18 cellular contexts compared by ENCODE assay signal in the genomic region with DNA sequence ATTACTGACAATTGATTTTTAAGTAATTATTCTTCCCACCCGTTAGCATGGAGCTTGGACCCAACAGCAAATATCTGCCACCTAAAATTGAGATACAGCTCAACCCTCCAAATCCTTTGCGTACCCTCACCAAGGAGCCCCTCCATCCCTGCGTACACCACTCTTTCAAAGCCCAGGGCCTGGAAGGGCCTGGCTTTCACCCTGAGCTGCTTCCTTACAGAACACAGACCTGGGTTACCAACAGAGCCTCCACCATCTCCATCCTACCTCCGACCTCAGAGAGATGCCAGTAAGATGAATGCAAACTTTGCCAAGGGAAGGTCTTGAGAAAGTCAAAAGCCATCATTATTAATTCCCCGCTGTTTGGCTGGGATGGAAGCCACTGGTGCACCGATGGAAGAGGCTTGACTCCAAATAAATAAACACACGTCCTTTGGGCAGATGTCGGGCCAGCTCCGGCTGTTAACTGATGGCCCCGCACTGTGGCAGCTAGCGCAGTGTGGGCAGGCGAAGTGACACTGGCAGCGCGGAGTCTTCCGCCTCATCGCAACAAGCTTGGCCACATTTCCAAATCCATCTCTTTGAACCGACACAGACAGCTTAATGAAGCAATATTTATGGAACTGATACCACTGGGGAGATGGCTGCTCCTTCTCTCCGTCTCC.
DNase-seq lines count a peak whose midpoint lies in the region; ATAC-seq and TF ChIP-seq lines count a peak whose summit lies in the region.
"Had no signal": no experiment of that assay in that cellular context is flagged by ENCODE, and none has a peak within 500 bp of the region (broad histone marks: within the 10 kb centered on the region; RNA-seq: fewer than 3 reads in every experiment).

No MANE protein-coding gene starts in this region.

- DNase-seq in GM13976 (ENCODE audit: low spot score) = peak; percentile 7
- peak; percentile 3 for DNase-seq in colonic mucosa
- peak; percentile 37 for DNase-seq in mesenteric fat pad (ENCODE audit: low spot score)
- peak; percentile 58 for DNase-seq in type B pancreatic cell (ENCODE audit: extremely low spot score, unreplicated experiment)
- no peak for DNase-seq in WTC11 (ENCODE audit: low spot score)
- DNase-seq in activated naive CD4-positive, alpha-beta T cell treated with anti-CD3 and anti-CD28 coated beads, Interleukin-2, amount 50 U/mL, for 16 hours = no peak
- no peak for DNase-seq in occipital lobe (lab: John Stamatoyannopoulos, UW)
- DNase-seq: Calu3; CD4-positive, alpha-beta T cell; DND-41; GF-D8; GM23248; NCI-H1417; NCI-H1930; NCI-H2171; NCI-H510A had no signal

- no peaks in the 10 kb centered on the region for H3K4me1 ChIP-seq in colonic mucosa

- POLR2A ChIA-PET in WTC11 (lab: Charles Lee) = no interaction called here

- intact Hi-C loops in colonic mucosa (cut with DNase I) = no loop called here

- no peak overlapping the region for H3K9ac ChIP-seq in colonic mucosa (ENCODE audit: low read depth in 2 of 2, low read length in 2 of 2)
- H3K9ac ChIP-seq: GM23248 had no signal

- H3K36me3 Mint-ChIP-seq in type B pancreatic cell = no peaks in the 10 kb centered on the region
- no peaks in the 10 kb centered on the region for H3K36me3 Mint-ChIP-seq in WTC11
- H3K36me3 Mint-ChIP-seq: IgD-negative memory B cell had no signal

- H3K27me3 Mint-ChIP-seq in type B pancreatic cell (peaks cover 60% of the 10 kb centered on the region), WTC11 (ENCODE audit: low read depth) (peaks cover 5% of the 10 kb centered on the region)
- H3K27me3 Mint-ChIP-seq: IgD-negative memory B cell had no signal

- H3K27ac ChIP-seq in colonic mucosa = no peak overlapping the region
- H3K27ac ChIP-seq: GM23248 had no signal

- H3K27me3 ChIP-seq in colonic mucosa = no peaks in the 10 kb centered on the region

- in situ Hi-C loops in GM13976 (cut with MboI; ENCODE audit: low sequenced_read_pairs, unreplicated experiment) = no loop called here

- TF ChIP-seq CTCF in GM13976 (IDR thresholded peaks at IDR 0.05; ENCODE audit: borderline replicate concordance, control extremely low read depth, extremely low read depth, insufficient read depth, missing control alignments) (no peak), colonic mucosa (IDR thresholded peaks at IDR 0.05) (no peak), type B pancreatic cell (conservative IDR thresholded peaks at IDR 0.05) (no peak), WTC11 (IDR thresholded peaks at IDR 0.05) (no peak)

- H3K27ac Mint-ChIP-seq in type B pancreatic cell (no peak overlapping the region), WTC11 (no peak overlapping the region)
- H3K27ac Mint-ChIP-seq: B cell; CD4-positive, alpha-beta T cell; IgD-negative memory B cell had no signal

- CTCF ChIA-PET in WTC11 (lab: Charles Lee) = interaction anchor here (0.8 kb wide), 1 partner anchor 112 kb away, joined by 3 read pairs; no protein-coding TSS in a partner anchor

- H3K4me3 ChIP-seq in colonic mucosa = no peak overlapping the region
- H3K4me3 ChIP-seq: GM23248 had no signal

- no peak overlapping the region for H3K4me3 Mint-ChIP-seq in type B pancreatic cell
- no peak overlapping the region for H3K4me3 Mint-ChIP-seq in WTC11
- H3K4me3 Mint-ChIP-seq: B cell; CD4-positive, alpha-beta T cell; IgD-negative memory B cell had no signal

- no peak for ATAC-seq in WTC11

- H3K4me1 Mint-ChIP-seq in type B pancreatic cell (ENCODE audit: unreplicated experiment) (peaks cover 13% of the 10 kb centered on the region), WTC11 (peaks cover 25% of the 10 kb centered on the region)
- H3K4me1 Mint-ChIP-seq: B cell, IgD-negative memory B cell had no signal

- H3K9me3 Mint-ChIP-seq in type B pancreatic cell (no peaks in the 10 kb centered on the region), WTC11 (no peaks in the 10 kb centered on the region)
- H3K9me3 Mint-ChIP-seq: CD4-positive, alpha-beta T cell had no signal

- no peaks in the 10 kb centered on the region for H3K36me3 ChIP-seq in colonic mucosa

- no peaks in the 10 kb centered on the region for H3K9me3 ChIP-seq in colonic mucosa

TF ChIP-seq in WTC11, 78 proteins besides CTCF, POLR2A, EP300 and RAD21:
- TF ChIP-seq ELF4 (CRISPR knock-in tag; IDR thresholded peaks at IDR 0.05; ENCODE audit: low read depth) (no peak), ZNF396 (CRISPR knock-in tag; IDR thresholded peaks at IDR 0.05; ENCODE audit: borderline replicate concordance) (no peak), RORB (CRISPR knock-in tag; IDR thresholded peaks at IDR 0.05) (no peak), ZNF263 (CRISPR knock-in tag; IDR thresholded peaks at IDR 0.05; ENCODE audit: low read depth) (no peak), TEAD1 (CRISPR knock-in tag; IDR thresholded peaks at IDR 0.05) (no peak)
- TF ChIP-seq, protein P1, sequence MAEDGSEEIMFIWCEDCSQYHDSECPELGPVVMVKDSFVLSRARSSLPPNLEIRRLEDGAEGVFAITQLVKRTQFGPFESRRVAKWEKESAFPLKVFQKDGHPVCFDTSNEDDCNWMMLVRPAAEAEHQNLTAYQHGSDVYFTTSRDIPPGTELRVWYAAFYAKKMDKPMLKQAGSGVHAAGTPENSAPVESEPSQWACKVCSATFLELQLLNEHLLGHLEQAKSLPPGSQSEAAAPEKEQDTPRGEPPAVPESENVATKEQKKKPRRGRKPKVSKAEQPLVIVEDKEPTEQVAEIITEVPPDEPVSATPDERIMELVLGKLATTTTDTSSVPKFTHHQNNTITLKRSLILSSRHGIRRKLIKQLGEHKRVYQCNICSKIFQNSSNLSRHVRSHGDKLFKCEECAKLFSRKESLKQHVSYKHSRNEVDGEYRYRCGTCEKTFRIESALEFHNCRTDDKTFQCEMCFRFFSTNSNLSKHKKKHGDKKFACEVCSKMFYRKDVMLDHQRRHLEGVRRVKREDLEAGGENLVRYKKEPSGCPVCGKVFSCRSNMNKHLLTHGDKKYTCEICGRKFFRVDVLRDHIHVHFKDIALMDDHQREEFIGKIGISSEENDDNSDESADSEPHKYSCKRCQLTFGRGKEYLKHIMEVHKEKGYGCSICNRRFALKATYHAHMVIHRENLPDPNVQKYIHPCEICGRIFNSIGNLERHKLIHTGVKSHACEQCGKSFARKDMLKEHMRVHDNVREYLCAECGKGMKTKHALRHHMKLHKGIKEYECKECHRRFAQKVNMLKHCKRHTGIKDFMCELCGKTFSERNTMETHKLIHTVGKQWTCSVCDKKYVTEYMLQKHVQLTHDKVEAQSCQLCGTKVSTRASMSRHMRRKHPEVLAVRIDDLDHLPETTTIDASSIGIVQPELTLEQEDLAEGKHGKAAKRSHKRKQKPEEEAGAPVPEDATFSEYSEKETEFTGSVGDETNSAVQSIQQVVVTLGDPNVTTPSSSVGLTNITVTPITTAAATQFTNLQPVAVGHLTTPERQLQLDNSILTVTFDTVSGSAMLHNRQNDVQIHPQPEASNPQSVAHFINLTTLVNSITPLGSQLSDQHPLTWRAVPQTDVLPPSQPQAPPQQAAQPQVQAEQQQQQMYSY (CRISPR knock-in tag; IDR thresholded peaks at IDR 0.05) = no peak
- TF ChIP-seq, protein P2, sequence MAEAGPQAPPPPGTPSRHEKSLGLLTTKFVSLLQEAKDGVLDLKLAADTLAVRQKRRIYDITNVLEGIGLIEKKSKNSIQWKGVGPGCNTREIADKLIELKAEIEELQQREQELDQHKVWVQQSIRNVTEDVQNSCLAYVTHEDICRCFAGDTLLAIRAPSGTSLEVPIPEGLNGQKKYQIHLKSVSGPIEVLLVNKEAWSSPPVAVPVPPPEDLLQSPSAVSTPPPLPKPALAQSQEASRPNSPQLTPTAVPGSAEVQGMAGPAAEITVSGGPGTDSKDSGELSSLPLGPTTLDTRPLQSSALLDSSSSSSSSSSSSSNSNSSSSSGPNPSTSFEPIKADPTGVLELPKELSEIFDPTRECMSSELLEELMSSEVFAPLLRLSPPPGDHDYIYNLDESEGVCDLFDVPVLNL (CRISPR knock-in tag; IDR thresholded peaks at IDR 0.05; ENCODE audit: borderline replicate concordance, low read depth) = no peak

Comparison
In these comparisons a context has a peak if more than half of its experiments do, and no peak if none do; other contexts are left out.
1. DNase-seq: peak in GM13976 (single experiment), colonic mucosa (single experiment), mesenteric fat pad (single experiment) and type B pancreatic cell (single experiment); none in WTC11 (single experiment), activated naive CD4-positive, alpha-beta T cell treated with anti-CD3 and anti-CD28 coated beads, Interleukin-2, amount 50 U/mL, for 16 hours (single experiment) and occipital lobe (single experiment).